Comparison of ENCODE assay signal across 10 cellular contexts in genomic region chr17:83135692-83136091, GRCh38.
"Had no signal": no experiment of that assay in that cellular context is flagged by ENCODE, and none has a peak within 500 bp of the region (broad histone marks: within the 10 kb centered on the region; RNA-seq: fewer than 3 reads in every experiment).

No MANE protein-coding gene starts in this region.

- H3K27me3 ChIP-seq: body of pancreas had no signal

- ATAC-seq: body of pancreas, left colon had no signal

- H3K4me3 ChIP-seq: body of pancreas, dorsolateral prefrontal cortex, esophagus muscularis mucosa had no signal

- H3K9me3 ChIP-seq: body of pancreas, esophagus muscularis mucosa had no signal

- H3K36me3 ChIP-seq: esophagus muscularis mucosa had no signal

- H3K27ac ChIP-seq: body of pancreas, dorsolateral prefrontal cortex, esophagus muscularis mucosa had no signal

- DNase-seq: activated CD4-positive, alpha-beta memory T cell treated with anti-CD3 and anti-CD28 coated beads for 36 hours; activated CD4-positive, alpha-beta T cell treated with anti-CD3 and anti-CD28 coated beads for 1 hour; amniotic stem cell; body of pancreas; immature natural killer cell; left colon; nephron progenitor cell; SW 1271 had no signal
